8 cellular contexts compared by ENCODE assay signal in genomic region chr19:18522124-18522861, GRCh38. TPM values are rescaled to one million over a fixed set of nuclear protein-coding genes. Genes with fewer than 3 reads are reported as not detected.
DNase-seq lines count a peak whose midpoint lies in the region; ATAC-seq and TF ChIP-seq lines count a peak whose summit lies in the region.

No MANE protein-coding gene starts in this region.

- no peak overlapping the region for H2BK20ac ChIP-seq in H9 (ENCODE audit: low read depth, low read length, poor library complexity, severe bottlenecking)

- H3K36me3 Mint-ChIP-seq in H9 (ENCODE audit: insufficient read depth in 1 of 3, low read depth in 3 of 3) = no peaks in the 10 kb centered on the region

- H3K23me2 ChIP-seq in H9 (ENCODE audit: insufficient read length, low read depth, low read length, poor library complexity, severe bottlenecking) = peaks cover 12% of the 10 kb centered on the region

- no peak overlapping the region for H3K4ac ChIP-seq in H9 (ENCODE audit: low read depth, low read length)

- H2BK120ac ChIP-seq in H9 (ENCODE audit: low read depth, low read length, poor library complexity, severe bottlenecking) = no peak overlapping the region

- H3K4me3 ChIP-seq in fibroblast of villous mesenchyme (ENCODE audit: low read depth, low read length) (peak overlapping the region; percentile 76), neural cell (ENCODE audit: low read length) (peak overlapping the region; percentile 98)

- no peak overlapping the region for H4K5ac ChIP-seq in H9 (ENCODE audit: insufficient read length, low read depth, low read length)

- no peak overlapping the region for H3K27ac ChIP-seq in H9 (ENCODE audit: insufficient read length, low read depth, low read length)
- H3K27ac ChIP-seq in neural cell (ENCODE audit: low read length) = peak overlapping the region; percentile 34

- H3K9me3 ChIP-seq in H9 (ENCODE audit: control insufficient read depth, low read depth, low read length) = no peaks in the 10 kb centered on the region
- no peaks in the 10 kb centered on the region for H3K9me3 ChIP-seq in neural cell (ENCODE audit: low read length)

- DNase-seq in ELR (ENCODE audit: low read depth) = peak; percentile 100
- DNase-seq in H9 = peak; percentile 100
- DNase-seq in M059J (ENCODE audit: low read depth) = peak; percentile 100
- peak; percentile 100 for DNase-seq in activated effector memory CD4-positive, alpha-beta T cell treated with anti-CD3 and anti-CD28 coated beads, Interleukin-2, amount 50 U/mL, for 16 hours
- peak; percentile 100 for DNase-seq in fibroblast of villous mesenchyme (ENCODE audit: low read depth)
- peak; percentile 100 for DNase-seq in stimulated activated naive CD8-positive, alpha-beta T cell treated with anti-CD3 and anti-CD28 coated beads, Interleukin-15, amount 100 ng/mL, for 72 hours

- no peak overlapping the region for H3K14ac ChIP-seq in H9 (ENCODE audit: insufficient read depth, low read length)

- H3K4me1 ChIP-seq in H9 (ENCODE audit: insufficient read depth, low read length) = peaks cover 3% of the 10 kb centered on the region; the same call in 1 of the 2 replicates

- no peak overlapping the region for H2BK12ac ChIP-seq in H9 (ENCODE audit: insufficient read length, low read depth, low read length)

- H3T11ph ChIP-seq in H9 (ENCODE audit: low read length) = no peak overlapping the region

- TF ChIP-seq POLR2A in Raji (IDR thresholded peaks at IDR 0.05; ENCODE audit: insufficient read depth, low read depth, low read length) = peak; percentile 78

- TF ChIP-seq EP300 in neural cell (conservative IDR thresholded peaks at IDR 0.05; ENCODE audit: poor library complexity, severe bottlenecking) = no peak

- H3K27me3 Mint-ChIP-seq in H9 (ENCODE audit: low read depth) = no peaks in the 10 kb centered on the region
- H3K27me3 Mint-ChIP-seq in stimulated activated naive CD8-positive, alpha-beta T cell treated with anti-CD3 and anti-CD28 coated beads, Interleukin-15, amount 100 ng/mL, for 72 hours = no peaks in the 10 kb centered on the region

- TF ChIP-seq CTCF in H9 (conservative IDR thresholded peaks at IDR 0.05) (no peak), fibroblast of villous mesenchyme (IDR thresholded peaks at IDR 0.05; ENCODE audit: insufficient read depth, low read depth, low read length) (peak; percentile 12), neural cell (IDR thresholded peaks at IDR 0.05; ENCODE audit: poor library complexity, severe bottlenecking) (no peak)

- peak overlapping the region; percentile 37 for H3K18ac ChIP-seq in H9 (ENCODE audit: insufficient read length, low read depth, low read length)

- no peaks in the 10 kb centered on the region for H3F3A ChIP-seq in neural cell (ENCODE audit: insufficient read depth, low read length, poor library complexity, severe bottlenecking)

- H3K23ac ChIP-seq in H9 (ENCODE audit: insufficient read length, low read depth, low read length) = no peak overlapping the region

- H3K4me1 Mint-ChIP-seq in H9 = peaks cover 13% of the 10 kb centered on the region in 2 experiments
- H3K4me1 Mint-ChIP-seq in stimulated activated naive CD8-positive, alpha-beta T cell treated with anti-CD3 and anti-CD28 coated beads, Interleukin-15, amount 100 ng/mL, for 72 hours = peaks cover 24% of the 10 kb centered on the region

- no peak overlapping the region for H4K91ac ChIP-seq in H9 (ENCODE audit: insufficient read length, low read depth, low read length)

- H3K36me3 ChIP-seq in neural cell (ENCODE audit: insufficient read depth, low read length) = no peaks in the 10 kb centered on the region

- H3K27ac Mint-ChIP-seq in H9 = peak overlapping the region; percentile 48 to 96 (median 55); a peak in 4 of 7 replicates
- H3K27ac Mint-ChIP-seq in stimulated activated naive CD8-positive, alpha-beta T cell treated with anti-CD3 and anti-CD28 coated beads, Interleukin-15, amount 100 ng/mL, for 72 hours = peak overlapping the region; percentile 99 to 100

- no peaks in the 10 kb centered on the region for H3K9me3 Mint-ChIP-seq in H9
- H3K9me3 Mint-ChIP-seq in stimulated activated naive CD8-positive, alpha-beta T cell treated with anti-CD3 and anti-CD28 coated beads, Interleukin-15, amount 100 ng/mL, for 72 hours = no peaks in the 10 kb centered on the region

- no peaks in the 10 kb centered on the region for H4K20me1 ChIP-seq in H9 (ENCODE audit: control insufficient read depth, insufficient read depth, insufficient read length)
- H4K20me1 ChIP-seq in neural cell (ENCODE audit: insufficient read depth) = no peaks in the 10 kb centered on the region

- H3K9ac ChIP-seq in H9 (ENCODE audit: extremely low read depth, insufficient read length, low read length) (no peak overlapping the region), neural cell (ENCODE audit: low read length) (peak overlapping the region; percentile 90)

- H3K79me1 ChIP-seq in H9 (ENCODE audit: insufficient read depth, low read depth, low read length, poor library complexity, severe bottlenecking) = peaks cover 4% of the 10 kb centered on the region

- ATAC-seq in stimulated activated naive CD8-positive, alpha-beta T cell treated with anti-CD3 and anti-CD28 coated beads, Interleukin-15, amount 100 ng/mL, for 72 hours = peak; percentile 92

- H3K56ac ChIP-seq in H9 (ENCODE audit: insufficient read length, low read depth, low read length) = no peak overlapping the region

- no peak overlapping the region for H2AK5ac ChIP-seq in H9 (ENCODE audit: insufficient read length, low read length)

- no peaks in the 10 kb centered on the region for H3K9me2 ChIP-seq in neural cell (ENCODE audit: insufficient read depth, low read length)

- H4K8ac ChIP-seq in H9 (replicated peaks; ENCODE audit: insufficient read length, low read depth, low read length) = no peak overlapping the region

- no CpG with 5 or more reads among the region's 51 CpGs for WGBS in H9 (ENCODE audit: extremely low coverage, insufficient read length, low lambda C conversion rate)

- H2BK5ac ChIP-seq in H9 (ENCODE audit: insufficient read length, low read length) = no peak overlapping the region

- H2BK15ac ChIP-seq in H9 (ENCODE audit: low read depth, low read length) = no peak overlapping the region

- no peak overlapping the region for H2AFZ ChIP-seq in H9 (ENCODE audit: low read length)
- H2AFZ ChIP-seq in neural cell (ENCODE audit: low read depth, low read length) = no peak overlapping the region

- H3K4me2 ChIP-seq in H9 (ENCODE audit: insufficient read depth, insufficient read length, low read length) (peak overlapping the region; percentile 99), neural cell (ENCODE audit: low read length) (no peak overlapping the region)

- no peaks in the 10 kb centered on the region for H3K27me3 ChIP-seq in H9 (ENCODE audit: insufficient read depth, low read length)
- H3K27me3 ChIP-seq in neural cell (ENCODE audit: insufficient read depth, low read depth, low read length) = no peaks in the 10 kb centered on the region

- H3K4me3 Mint-ChIP-seq in H9 = peak overlapping the region; percentile 92 to 96
- peak overlapping the region; percentile 89 to 90 for H3K4me3 Mint-ChIP-seq in stimulated activated naive CD8-positive, alpha-beta T cell treated with anti-CD3 and anti-CD28 coated beads, Interleukin-15, amount 100 ng/mL, for 72 hours

- peaks cover 11% of the 10 kb centered on the region; the same call in 1 of the 2 replicates for H3K79me2 ChIP-seq in H9 (ENCODE audit: insufficient read depth, low read length)
- peaks cover 17% of the 10 kb centered on the region for H3K79me2 ChIP-seq in neural cell (replicated peaks; ENCODE audit: insufficient read depth, low read length)

- no peak for TF ChIP-seq RAD21 in neural cell (conservative IDR thresholded peaks at IDR 0.05)

TF ChIP-seq in neural cell, 6 proteins besides CTCF, POLR2A, EP300 and RAD21 (continues in another document):
- TF ChIP-seq TAF1 (IDR thresholded peaks at IDR 0.05; ENCODE audit: low read depth) = no peak
- TF ChIP-seq EZH2 (IDR thresholded peaks at IDR 0.05; ENCODE audit: borderline replicate concordance, insufficient read depth, low read length, poor library complexity, severe bottlenecking) = no peak
- peak; percentile 36 for TF ChIP-seq POLR2AphosphoS5 (IDR thresholded peaks at IDR 0.05)
- TF ChIP-seq MXI1 (conservative IDR thresholded peaks at IDR 0.05; ENCODE audit: poor library complexity, severe bottlenecking) = peak; percentile 30

RNA-seq across cellular contexts. Expression of gene ELL, which starts 0.4 kb away (rescaled TPM):
- total RNA-seq in H9 (2021) (15.5 and 17.0 TPM in 2 replicates), fibroblast of villous mesenchyme (15.1 and 19.9 TPM in 2 replicates)
- total RNA-seq in M059J (2014; rRNA removed; shearing (Covaris generic)) = 7.5 and 15.4 TPM in 2 replicates
- polyA plus RNA-seq in neural cell = 7.2 and 8.8 TPM in 2 replicates
- 8.9 and 12.4 TPM in 2 replicates for polyA minus RNA-seq in neural cell

RNA-seq across cellular contexts. Expression of gene FKBP8, which starts 21.1 kb away (rescaled TPM):
- 308 and 310 TPM in 2 replicates for total RNA-seq in H9 (2021)
- 209 and 297 TPM in 2 replicates for total RNA-seq in M059J (2014; rRNA removed; shearing (Covaris generic))
- total RNA-seq in fibroblast of villous mesenchyme = 209 and 241 TPM in 2 replicates
- 183 and 205 TPM in 2 replicates for polyA plus RNA-seq in neural cell
- 161 and 196 TPM in 2 replicates for polyA minus RNA-seq in neural cell

RNA-seq across cellular contexts. Expression of gene KXD1, which starts 35.4 kb away (rescaled TPM):
- total RNA-seq in H9 (2021) (138 and 143 TPM in 2 replicates), fibroblast of villous mesenchyme (92.8 and 93.1 TPM in 2 replicates)
- 114 and 124 TPM in 2 replicates for total RNA-seq in M059J (2014; rRNA removed; shearing (Covaris generic))
- polyA plus RNA-seq in neural cell = 55.8 and 78.1 TPM in 2 replicates
- 28.5 and 31.5 TPM in 2 replicates for polyA minus RNA-seq in neural cell

RNA-seq across cellular contexts. Expression of gene UBA52, which starts 49.4 kb away (rescaled TPM):
- 1,265 and 1,276 TPM in 2 replicates for total RNA-seq in H9 (2021)
- 910 and 1,251 TPM in 2 replicates for total RNA-seq in M059J (2014; rRNA removed; shearing (Covaris generic))
- 357 and 396 TPM in 2 replicates for total RNA-seq in fibroblast of villous mesenchyme
- polyA plus RNA-seq in neural cell = 709 and 765 TPM in 2 replicates
- polyA minus RNA-seq in neural cell = 234 and 279 TPM in 2 replicates
